ENCODE assay signal across 1 cellular context in the genomic region with DNA sequence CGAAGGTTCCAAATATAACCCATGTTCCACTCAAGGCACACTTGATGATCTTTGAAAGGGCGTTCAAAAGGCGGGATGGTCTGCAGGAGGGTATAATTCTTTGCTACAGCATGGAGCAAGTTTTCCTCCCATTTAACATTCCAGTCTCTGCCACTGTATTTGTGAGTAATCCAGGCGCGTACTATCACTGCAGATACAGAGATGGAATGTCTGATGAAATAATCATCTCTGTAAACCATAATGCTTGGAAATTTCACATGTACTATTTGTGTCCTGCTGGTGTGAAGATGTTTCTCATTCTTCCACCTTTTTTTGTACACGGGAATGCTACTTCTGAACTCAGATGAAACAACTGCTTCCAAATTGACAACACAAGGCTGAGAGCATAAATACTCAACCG.
TF ChIP-seq lines count a peak whose summit lies in the region.

No MANE protein-coding gene starts in this region.

TF ChIP-seq in GM23338, 12 proteins besides CTCF, POLR2A, EP300 and RAD21:
- TF ChIP-seq EZH2phosphoT487 (IDR thresholded peaks at IDR 0.05; ENCODE audit: unreplicated experiment) = no peak
- no peak for TF ChIP-seq STAT1 (IDR thresholded peaks at IDR 0.05; ENCODE audit: unreplicated experiment)
- TF ChIP-seq EZH2 (IDR thresholded peaks at IDR 0.05; ENCODE audit: low read depth, unreplicated experiment) = no peak
- no peak for TF ChIP-seq ETS1 (IDR thresholded peaks at IDR 0.05)
- no peak for TF ChIP-seq NANOG (IDR thresholded peaks at IDR 0.05; ENCODE audit: borderline replicate concordance)
- no peak for TF ChIP-seq ZNF114 (CRISPR knock-in tag; IDR thresholded peaks at IDR 0.05)
- TF ChIP-seq, protein P1, sequence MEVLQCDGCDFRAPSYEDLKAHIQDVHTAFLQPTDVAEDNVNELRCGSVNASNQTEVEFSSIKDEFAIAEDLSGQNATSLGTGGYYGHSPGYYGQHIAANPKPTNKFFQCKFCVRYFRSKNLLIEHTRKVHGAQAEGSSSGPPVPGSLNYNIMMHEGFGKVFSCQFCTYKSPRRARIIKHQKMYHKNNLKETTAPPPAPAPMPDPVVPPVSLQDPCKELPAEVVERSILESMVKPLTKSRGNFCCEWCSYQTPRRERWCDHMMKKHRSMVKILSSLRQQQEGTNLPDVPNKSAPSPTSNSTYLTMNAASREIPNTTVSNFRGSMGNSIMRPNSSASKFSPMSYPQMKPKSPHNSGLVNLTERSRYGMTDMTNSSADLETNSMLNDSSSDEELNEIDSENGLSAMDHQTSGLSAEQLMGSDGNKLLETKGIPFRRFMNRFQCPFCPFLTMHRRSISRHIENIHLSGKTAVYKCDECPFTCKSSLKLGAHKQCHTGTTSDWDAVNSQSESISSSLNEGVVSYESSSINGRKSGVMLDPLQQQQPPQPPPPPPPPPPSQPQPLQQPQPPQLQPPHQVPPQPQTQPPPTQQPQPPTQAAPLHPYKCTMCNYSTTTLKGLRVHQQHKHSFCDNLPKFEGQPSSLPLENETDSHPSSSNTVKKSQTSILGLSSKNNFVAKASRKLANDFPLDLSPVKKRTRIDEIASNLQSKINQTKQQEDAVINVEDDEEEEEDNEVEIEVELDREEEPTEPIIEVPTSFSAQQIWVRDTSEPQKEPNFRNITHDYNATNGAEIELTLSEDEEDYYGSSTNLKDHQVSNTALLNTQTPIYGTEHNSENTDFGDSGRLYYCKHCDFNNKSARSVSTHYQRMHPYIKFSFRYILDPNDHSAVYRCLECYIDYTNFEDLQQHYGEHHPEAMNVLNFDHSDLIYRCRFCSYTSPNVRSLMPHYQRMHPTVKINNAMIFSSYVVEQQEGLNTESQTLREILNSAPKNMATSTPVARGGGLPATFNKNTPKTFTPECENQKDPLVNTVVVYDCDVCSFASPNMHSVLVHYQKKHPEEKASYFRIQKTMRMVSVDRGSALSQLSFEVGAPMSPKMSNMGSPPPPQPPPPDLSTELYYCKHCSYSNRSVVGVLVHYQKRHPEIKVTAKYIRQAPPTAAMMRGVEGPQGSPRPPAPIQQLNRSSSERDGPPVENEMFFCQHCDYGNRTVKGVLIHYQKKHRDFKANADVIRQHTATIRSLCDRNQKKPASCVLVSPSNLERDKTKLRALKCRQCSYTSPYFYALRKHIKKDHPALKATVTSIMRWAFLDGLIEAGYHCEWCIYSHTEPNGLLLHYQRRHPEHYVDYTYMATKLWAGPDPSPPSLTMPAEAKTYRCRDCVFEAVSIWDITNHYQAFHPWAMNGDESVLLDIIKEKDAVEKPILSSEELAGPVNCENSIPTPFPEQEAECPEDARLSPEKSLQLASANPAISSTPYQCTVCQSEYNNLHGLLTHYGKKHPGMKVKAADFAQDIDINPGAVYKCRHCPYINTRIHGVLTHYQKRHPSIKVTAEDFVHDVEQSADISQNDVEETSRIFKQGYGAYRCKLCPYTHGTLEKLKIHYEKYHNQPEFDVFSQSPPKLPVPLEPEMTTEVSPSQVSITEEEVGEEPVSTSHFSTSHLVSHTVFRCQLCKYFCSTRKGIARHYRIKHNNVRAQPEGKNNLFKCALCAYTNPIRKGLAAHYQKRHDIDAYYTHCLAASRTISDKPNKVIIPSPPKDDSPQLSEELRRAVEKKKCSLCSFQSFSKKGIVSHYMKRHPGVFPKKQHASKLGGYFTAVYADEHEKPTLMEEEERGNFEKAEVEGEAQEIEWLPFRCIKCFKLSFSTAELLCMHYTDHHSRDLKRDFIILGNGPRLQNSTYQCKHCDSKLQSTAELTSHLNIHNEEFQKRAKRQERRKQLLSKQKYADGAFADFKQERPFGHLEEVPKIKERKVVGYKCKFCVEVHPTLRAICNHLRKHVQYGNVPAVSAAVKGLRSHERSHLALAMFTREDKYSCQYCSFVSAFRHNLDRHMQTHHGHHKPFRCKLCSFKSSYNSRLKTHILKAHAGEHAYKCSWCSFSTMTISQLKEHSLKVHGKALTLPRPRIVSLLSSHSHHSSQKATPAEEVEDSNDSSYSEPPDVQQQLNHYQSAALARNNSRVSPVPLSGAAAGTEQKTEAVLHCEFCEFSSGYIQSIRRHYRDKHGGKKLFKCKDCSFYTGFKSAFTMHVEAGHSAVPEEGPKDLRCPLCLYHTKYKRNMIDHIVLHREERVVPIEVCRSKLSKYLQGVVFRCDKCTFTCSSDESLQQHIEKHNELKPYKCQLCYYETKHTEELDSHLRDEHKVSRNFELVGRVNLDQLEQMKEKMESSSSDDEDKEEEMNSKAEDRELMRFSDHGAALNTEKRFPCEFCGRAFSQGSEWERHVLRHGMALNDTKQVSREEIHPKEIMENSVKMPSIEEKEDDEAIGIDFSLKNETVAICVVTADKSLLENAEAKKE (CRISPR knock-in tag; IDR thresholded peaks at IDR 0.05) = no peak
